Comparison of ENCODE assay signal across 8 cellular contexts in the genomic region with DNA sequence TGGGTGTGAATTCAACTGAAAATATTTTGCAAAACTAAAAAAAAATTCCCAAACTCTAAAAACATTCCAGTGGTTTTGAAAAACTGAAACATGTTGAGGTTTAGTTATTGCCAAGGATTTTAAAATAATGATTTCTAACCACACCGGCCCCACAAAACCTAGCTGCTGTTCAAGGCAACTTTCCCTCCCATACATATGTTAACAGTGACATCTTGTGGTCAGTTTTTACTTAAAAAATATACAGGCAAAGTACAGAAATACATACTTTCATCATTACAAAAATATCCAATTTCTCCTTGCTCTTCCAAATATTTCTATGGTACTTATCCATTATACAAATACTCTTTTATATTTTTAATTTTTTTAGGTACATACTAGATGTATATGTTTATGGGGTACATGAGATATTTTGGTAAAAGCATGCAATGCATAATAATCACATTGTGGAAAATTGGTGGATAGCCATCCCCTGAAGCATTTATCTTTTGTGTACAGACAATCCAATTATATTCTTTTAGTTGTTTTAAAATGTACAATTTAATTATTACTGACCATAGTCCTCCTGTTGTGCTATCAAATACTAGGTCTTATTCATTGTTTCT. TPM values are rescaled to one million over a fixed set of nuclear protein-coding genes. Genes with fewer than 3 reads are reported as not detected.
A peak's percentile ranks its signal among the peaks of the same experiment; 100 is the strongest.
DNase-seq lines count a peak whose midpoint lies in the region; ATAC-seq and TF ChIP-seq lines count a peak whose summit lies in the region.

No MANE protein-coding gene starts in this region.

- H3K4me2 ChIP-seq in PC-3 (ENCODE audit: low read length), result no peak overlapping the region

- no peaks in the 10 kb centered on the region for H3F3A ChIP-seq in PC-3 (ENCODE audit: low read length, unreplicated experiment)

- no peak overlapping the region for H3K9ac ChIP-seq in PC-3 (ENCODE audit: low read length)

- H3K27ac ChIP-seq in PC-3 (ENCODE audit: low read length) (no peak overlapping the region), ovary (no peak overlapping the region)

- no TSS peak for BruUV-seq in PC-3 (replicated peaks; lab: Mats Ljungman, UMichigan)

- TF ChIP-seq EP300 in ovary (IDR thresholded peaks at IDR 0.05), result no peak

- H2AFZ ChIP-seq in PC-3 (ENCODE audit: low read length), result no peak overlapping the region

- intact Hi-C loops in PC-3 (cut with micrococcal nuclease) (loop anchor here (1.0 to 10.0 kb wide), 3 partner anchors 238 to 1140 kb away; no protein-coding TSS in a partner anchor), ovary (cut with DNase I) (loop anchor here in 3 of 4 donors (5.0 to 10.0 kb wide), 4 partner anchors 277 to 1050 kb away; no protein-coding TSS in a partner anchor)

- no peaks in the 10 kb centered on the region for H3K9me3 ChIP-seq in PC-3 (ENCODE audit: low read length)
- no peaks in the 10 kb centered on the region for H3K9me3 ChIP-seq in ovary

- H3K4me3 ChIP-seq in PC-3 (ENCODE audit: low read length) (no peak overlapping the region), epithelial cell of esophagus (ENCODE audit: low read length) (no peak overlapping the region), ovary (no peak overlapping the region)

- CTCF ChIA-PET in PC-3 (lab: Charles Lee), result interaction anchor here (1.0 kb wide), 1 partner anchor 1143 kb away, joined by 3 read pairs; no protein-coding TSS in a partner anchor

- peak; percentile 76 for TF ChIP-seq CTCF in PC-3 (conservative IDR thresholded peaks at IDR 0.05; ENCODE audit: low read depth, low read length)
- TF ChIP-seq CTCF in epithelial cell of esophagus (IDR thresholded peaks at IDR 0.05; ENCODE audit: insufficient read depth, low read depth, low read length, missing control alignments), result peak; percentile 53
- TF ChIP-seq CTCF in ovary (IDR thresholded peaks at IDR 0.05), result peak in 2 of 3 donors; percentile 61 to 73

- no peaks in the 10 kb centered on the region for H3K4me1 ChIP-seq in PC-3 (ENCODE audit: insufficient read depth, low read length)
- H3K4me1 ChIP-seq in ovary (ENCODE audit: insufficient read depth), result no peaks in the 10 kb centered on the region

- H4K20me1 ChIP-seq in PC-3 (ENCODE audit: low read length), result no peaks in the 10 kb centered on the region

- no peaks in the 10 kb centered on the region for H3K9me2 ChIP-seq in PC-3 (replicated peaks; ENCODE audit: low read length)

- H3K36me3 ChIP-seq in PC-3 (ENCODE audit: low read depth, low read length), result no peaks in the 10 kb centered on the region
- H3K36me3 ChIP-seq in ovary, result no peaks in the 10 kb centered on the region

- H3K27me3 ChIP-seq in PC-3 (ENCODE audit: low read length), result peaks cover 31% of the 10 kb centered on the region
- H3K27me3 ChIP-seq in ovary, result no peaks in the 10 kb centered on the region

- no peak for TF ChIP-seq POLR2A in ovary (IDR thresholded peaks at IDR 0.05)

- WGBS in ovary, 3 donors, result 0 to 4% (median 0%) methylated on average over 1 of the region's 1 CpG

- POLR2A ChIA-PET in PC-3 (lab: Charles Lee; ENCODE audit: unreplicated experiment), result no interaction called here

- H3K79me2 ChIP-seq in PC-3 (ENCODE audit: low read length), result no peaks in the 10 kb centered on the region

- DNase-seq in Ammon's horn (ENCODE audit: low spot score) (peak; percentile 59), HT1080 (ENCODE audit: low read depth) (peak; percentile 39), PC-3 (peak; percentile 81), epithelial cell of esophagus (ENCODE audit: low read depth) (peak; percentile 60), ovary (peak in 2 of 5 donors; percentile 19 to 22)
- DNase-seq in NK-92 treated with Interleukin-12 subunit alpha and Interleukin-12 subunit beta, amount 100 ng/mL, for 24 hours (lab: John Stamatoyannopoulos, UW), result no peak

- ATAC-seq in GM18861 (IDR thresholded peaks at IDR 0.05; ENCODE audit: unreplicated experiment) (peak; percentile 76), PC-3 (peak; percentile 64), GM19452 (IDR thresholded peaks at IDR 0.05; ENCODE audit: unreplicated experiment) (no peak)

RNA-seq across cellular contexts. Expression of a gene that starts 34.4 kb away (rescaled TPM):
- total RNA-seq in HT1080 (2014; rRNA removed; shearing (Covaris generic)), result 119 and 131 TPM in 2 replicates
- 65.6 and 74.3 TPM in 2 replicates for polyA plus RNA-seq in HT1080 (2015; cell fraction: cytosol; rRNA removed)
- 65.7 and 67.5 TPM in 2 replicates for polyA plus RNA-seq in HT1080 (2015; cell fraction: nucleus; rRNA removed)
- total RNA-seq in PC-3 (2014; rRNA removed) (139 and 149 TPM in 2 replicates), ovary (10 to 100 TPM; 38.7 to 55.7 (median 47.2) TPM)
- 10 to 100 TPM; 18.2 to 50.0 TPM for polyA plus RNA-seq in ovary
